20 cellular contexts compared by ENCODE assay signal in the genomic region with DNA sequence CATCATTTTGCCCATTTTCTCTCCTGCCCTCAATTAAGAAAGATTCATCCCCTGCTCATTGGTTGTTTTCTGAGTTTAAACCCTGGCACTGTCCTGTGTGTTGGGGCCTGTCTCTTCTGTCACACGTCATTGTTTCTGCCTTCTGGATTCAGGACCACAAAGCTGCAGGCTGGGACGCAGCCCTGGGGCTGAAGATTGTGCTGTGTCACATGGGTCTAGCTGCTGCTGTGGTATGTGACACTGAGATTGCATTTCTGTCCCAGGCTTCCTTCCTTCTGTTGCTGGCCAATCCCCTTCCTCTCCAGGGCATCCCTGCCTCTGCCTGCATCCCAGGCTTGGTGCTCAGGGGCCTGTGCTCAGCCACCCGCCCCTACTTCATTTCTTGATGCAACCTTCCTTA. TPM values are rescaled to one million over a fixed set of nuclear protein-coding genes. Genes with fewer than 3 reads are reported as not detected.
A peak's percentile ranks its signal among the peaks of the same experiment; 100 is the strongest.
DNase-seq lines count a peak whose midpoint lies in the region; ATAC-seq, FAIRE-seq and TF ChIP-seq lines count a peak whose summit lies in the region.
"Had no signal": no experiment of that assay in that cellular context is flagged by ENCODE, and none has a peak within 500 bp of the region (broad histone marks: within the 10 kb centered on the region; RNA-seq: fewer than 3 reads in every experiment).

No MANE protein-coding gene starts in this region.

- H3K27ac Mint-ChIP-seq in nephron progenitor cell = peak overlapping the region; percentile 52
- H3K27ac Mint-ChIP-seq in activated T-helper 17 cell treated with anti-CD3 and anti-CD28 coated beads, Interleukin-2, amount 50 U/mL, for 72 hours = no peak overlapping the region
- H3K27ac Mint-ChIP-seq: HFFc6 had no signal

- no peak for FAIRE-seq in D721Med (lab: Jason Lieb, UNC)
- FAIRE-seq: GM12878, HepG2, HTR-8/SVneo had no signal

- H3K36me3 ChIP-seq in right atrium auricular region = no peaks in the 10 kb centered on the region
- no peaks in the 10 kb centered on the region for H3K36me3 ChIP-seq in effector memory CD4-positive, alpha-beta T cell (ENCODE audit: control insufficient read depth, insufficient read depth, low read length)
- H3K36me3 ChIP-seq: BLaER1, HAP-1 had no signal

- H3K9me3 Mint-ChIP-seq in nephron progenitor cell = no peaks in the 10 kb centered on the region
- no peaks in the 10 kb centered on the region for H3K9me3 Mint-ChIP-seq in activated T-helper 17 cell treated with anti-CD3 and anti-CD28 coated beads, Interleukin-2, amount 50 U/mL, for 72 hours
- H3K9me3 Mint-ChIP-seq: CD8-positive, alpha-beta memory T cell; HFFc6 had no signal

- H3K4me1 ChIP-seq in right atrium auricular region = peaks cover 0 to 26% of the 10 kb centered on the region in 2 donors
- H3K4me1 ChIP-seq in effector memory CD4-positive, alpha-beta T cell (ENCODE audit: control insufficient read depth, insufficient read depth, low read length, poor library complexity, severe bottlenecking) = no peaks in the 10 kb centered on the region
- H3K4me1 ChIP-seq: BLaER1, Caco-2, HAP-1 had no signal

- H3K4me3 ChIP-seq in right atrium auricular region = no peak overlapping the region
- no peak overlapping the region for H3K4me3 ChIP-seq in effector memory CD4-positive, alpha-beta T cell (ENCODE audit: insufficient read depth, low read depth, low read length, poor library complexity, severe bottlenecking)
- H3K4me3 ChIP-seq: BLaER1, GM12878, HAP-1 had no signal

- peak; percentile 23 for ATAC-seq in Right ventricle myocardium superior (ENCODE audit: poor library complexity)
- ATAC-seq in left cardiac atrium = peak; percentile 23 to 26
- ATAC-seq in activated T-helper 17 cell treated with anti-CD3 and anti-CD28 coated beads, Interleukin-2, amount 50 U/mL, for 72 hours (replicated peaks) = no peak
- ATAC-seq: GM12878, HepG2 had no signal

- H3K4me1 Mint-ChIP-seq in nephron progenitor cell = peaks cover 18% of the 10 kb centered on the region
- no peaks in the 10 kb centered on the region for H3K4me1 Mint-ChIP-seq in activated T-helper 17 cell treated with anti-CD3 and anti-CD28 coated beads, Interleukin-2, amount 50 U/mL, for 72 hours
- H3K4me1 Mint-ChIP-seq: CD8-positive, alpha-beta memory T cell had no signal

- no peaks in the 10 kb centered on the region for H3K9me3 ChIP-seq in right atrium auricular region
- H3K9me3 ChIP-seq in effector memory CD4-positive, alpha-beta T cell (ENCODE audit: control insufficient read depth, low read length) = no peaks in the 10 kb centered on the region
- H3K9me3 ChIP-seq: BLaER1, Caco-2, HAP-1 had no signal

- DNase-seq in Right ventricle myocardium superior = no peak
- no peak for DNase-seq in right atrium auricular region (ENCODE audit: low spot score)
- DNase-seq in left cardiac atrium = no peak
- DNase-seq in nephron progenitor cell = no peak
- DNase-seq in effector memory CD4-positive, alpha-beta T cell = no peak
- no peak for DNase-seq in erythroblast (lab: John Stamatoyannopoulos, UW)
- DNase-seq in D721Med (ENCODE audit: insufficient read length, low spot score) = no peak
- DNase-seq: 8988T; AML-193; Caco-2; CD8-positive, alpha-beta memory T cell; DMS53; GOT3; HFFc6 had no signal

- peaks cover 9% of the 10 kb centered on the region for H3K27me3 Mint-ChIP-seq in nephron progenitor cell (ENCODE audit: low read depth, poor library complexity)
- H3K27me3 Mint-ChIP-seq in activated T-helper 17 cell treated with anti-CD3 and anti-CD28 coated beads, Interleukin-2, amount 50 U/mL, for 72 hours = peaks cover 31% of the 10 kb centered on the region

- H3K36me3 Mint-ChIP-seq in nephron progenitor cell (ENCODE audit: low read depth) = no peaks in the 10 kb centered on the region
- H3K36me3 Mint-ChIP-seq in activated T-helper 17 cell treated with anti-CD3 and anti-CD28 coated beads, Interleukin-2, amount 50 U/mL, for 72 hours (ENCODE audit: low read depth) = no peaks in the 10 kb centered on the region
- H3K36me3 Mint-ChIP-seq: CD8-positive, alpha-beta memory T cell had no signal

- peak overlapping the region; percentile 69 for H3K4me3 Mint-ChIP-seq in nephron progenitor cell
- H3K4me3 Mint-ChIP-seq in activated T-helper 17 cell treated with anti-CD3 and anti-CD28 coated beads, Interleukin-2, amount 50 U/mL, for 72 hours = no peak overlapping the region
- H3K4me3 Mint-ChIP-seq: CD8-positive, alpha-beta memory T cell; HFFc6 had no signal

- peak overlapping the region in 1 of 2 donors; percentile 31 for H3K27ac ChIP-seq in right atrium auricular region
- no peak overlapping the region for H3K27ac ChIP-seq in effector memory CD4-positive, alpha-beta T cell (ENCODE audit: insufficient read depth, low read length, poor library complexity, severe bottlenecking)
- H3K27ac ChIP-seq: BLaER1 had no signal

- intact Hi-C loops in Right ventricle myocardium superior (cut with DNase I) (no loop called here), left cardiac atrium (cut with DNase I) (no loop called here)

- no peak for TF ChIP-seq POLR2A in erythroblast (IDR thresholded peaks at IDR 0.05; ENCODE audit: low read length)

- H3K27me3 ChIP-seq in right atrium auricular region = no peaks in the 10 kb centered on the region
- H3K27me3 ChIP-seq in effector memory CD4-positive, alpha-beta T cell (replicated peaks; ENCODE audit: control insufficient read depth, insufficient read depth, low read length, poor library complexity, severe bottlenecking) = no peaks in the 10 kb centered on the region
- H3K27me3 ChIP-seq: BLaER1 had no signal

- TF ChIP-seq CTCF in right atrium auricular region (IDR thresholded peaks at IDR 0.05) (no peak), nephron progenitor cell (IDR thresholded peaks at IDR 0.05) (no peak), D721Med (IDR thresholded peaks at IDR 0.05; ENCODE audit: insufficient read depth, missing control alignments) (no peak)

RNA-seq across cellular contexts. Expression of gene INSYN1, which starts 28.9 kb away (rescaled TPM):
- total RNA-seq in Right ventricle myocardium superior (155 TPM), right atrium auricular region (10 to 100 TPM; 32.7 to 68.5 TPM), left cardiac atrium (10 to 100 TPM; 79.3 to 80.8 TPM)
- not detected for total RNA-seq in activated T-helper 17 cell treated with anti-CD3 and anti-CD28 coated beads, Interleukin-2, amount 50 U/mL, for 72 hours
- total RNA-seq: CD8-positive, alpha-beta memory T cell; GM12878; HepG2 had no signal

RNA-seq across cellular contexts. Expression of gene CD276, which starts 40.0 kb away (rescaled TPM):
- total RNA-seq in Right ventricle myocardium superior (36.5 TPM), right atrium auricular region (10 to 100 TPM; 31.2 to 60.4 TPM), left cardiac atrium (10 to 100 TPM; 29.6 to 77.5 TPM)
- total RNA-seq in activated T-helper 17 cell treated with anti-CD3 and anti-CD28 coated beads, Interleukin-2, amount 50 U/mL, for 72 hours = 1 to 10 TPM in 1 of 2 donors, under 1 TPM in 1; 0.95 to 2.6 TPM

Comparison
In these comparisons a context has a peak if more than half of its experiments do, and no peak if none do; other contexts are left out.
1. RNA of gene INSYN1, which starts 28.9 kb away (total RNA-seq): 155 TPM in Right ventricle myocardium superior (single experiment), 79.3 to 80.8 TPM in left cardiac atrium and 32.7 to 68.5 TPM in right atrium auricular region; not detected in activated T-helper 17 cell treated with anti-CD3 and anti-CD28 coated beads, Interleukin-2, amount 50 U/mL, for 72 hours; every median in the first group is over 10 times any median in the second.
2. RNA of gene CD276, which starts 40.0 kb away (total RNA-seq): 29.6 to 77.5 TPM in left cardiac atrium, 31.2 to 60.4 TPM in right atrium auricular region and 36.5 TPM in Right ventricle myocardium superior (single experiment); 0.95 to 2.6 TPM in activated T-helper 17 cell treated with anti-CD3 and anti-CD28 coated beads, Interleukin-2, amount 50 U/mL, for 72 hours; every median in the first group is over 4 times any median in the second.